In genomic region chr1:114509596-114510234, GRCh38 we compare ENCODE assay signal across 8 cellular contexts. TPM values are rescaled to one million over a fixed set of nuclear protein-coding genes. Genes with fewer than 3 reads are reported as not detected.
DNase-seq lines count a peak whose midpoint lies in the region; ATAC-seq, FAIRE-seq and TF ChIP-seq lines count a peak whose summit lies in the region.

No MANE protein-coding gene starts in this region.

- TF ChIP-seq CTCF in Caco-2 (IDR thresholded peaks at IDR 0.05; ENCODE audit: insufficient read depth in 1 of 2, low read depth in 1 of 2, low read length in 1 of 2, severe bottlenecking in 1 of 2, unreplicated experiment in 1 of 2): no peak
- TF ChIP-seq CTCF in neural progenitor cell (IDR thresholded peaks at IDR 0.05): no peak
- no peak for TF ChIP-seq CTCF in D721Med (IDR thresholded peaks at IDR 0.05; ENCODE audit: insufficient read depth, missing control alignments)

- H3K4me1 ChIP-seq in Caco-2 (peaks cover 11% of the 10 kb centered on the region; the same call in 1 of the 2 replicates), neural progenitor cell (peaks cover 22% of the 10 kb centered on the region)
- peaks cover 8% of the 10 kb centered on the region for H3K4me1 ChIP-seq in effector memory CD4-positive, alpha-beta T cell (ENCODE audit: control insufficient read depth, insufficient read depth, low read length, poor library complexity, severe bottlenecking)

- H3K36me3 ChIP-seq in Caco-2 (ENCODE audit: control insufficient read depth, insufficient read depth, low read length) (no peaks in the 10 kb centered on the region), neural progenitor cell (peaks cover 9% of the 10 kb centered on the region)
- no peaks in the 10 kb centered on the region for H3K36me3 ChIP-seq in effector memory CD4-positive, alpha-beta T cell (ENCODE audit: control insufficient read depth, insufficient read depth, low read length)

- peaks cover 59% of the 10 kb centered on the region for H4K20me1 ChIP-seq in neural progenitor cell (ENCODE audit: low read depth)

- peaks cover 61% of the 10 kb centered on the region for H3K79me2 ChIP-seq in neural progenitor cell (ENCODE audit: low read depth)

- peak overlapping the region; percentile 94 for H3K4me2 ChIP-seq in neural progenitor cell

- TSS peak; percentile 43 for BruUV-seq in Caco-2 (replicated peaks; lab: Mats Ljungman, UMichigan)

- POLR2A ChIA-PET in Caco-2 (lab: Charles Lee): no interaction called here

- H3K4me3 ChIP-seq in Caco-2 (ENCODE audit: low read depth, low read length) (peak overlapping the region; percentile 51), neural progenitor cell (peak overlapping the region; percentile 83)
- peak overlapping the region; percentile 82 for H3K4me3 ChIP-seq in effector memory CD4-positive, alpha-beta T cell (ENCODE audit: insufficient read depth, low read depth, low read length, poor library complexity, severe bottlenecking)

- H3K9me3 ChIP-seq in Caco-2: no peaks in the 10 kb centered on the region
- H3K9me3 ChIP-seq in effector memory CD4-positive, alpha-beta T cell (ENCODE audit: control insufficient read depth, low read length): no peaks in the 10 kb centered on the region
- H3K9me3 ChIP-seq in neural progenitor cell (ENCODE audit: low read depth): no peaks in the 10 kb centered on the region

- H3K27ac Mint-ChIP-seq in Caco-2 (ENCODE audit: unreplicated experiment) (peak overlapping the region; percentile 20), neural progenitor cell (peak overlapping the region; percentile 59)

- CTCF ChIA-PET in Caco-2 (lab: Charles Lee): interaction anchor here (0.6 kb wide), 1 partner anchor 8 kb away, joined by 4 read pairs; no protein-coding TSS in a partner anchor

- no peak overlapping the region for H2AFZ ChIP-seq in neural progenitor cell (replicated peaks)

- ATAC-seq in GM18870 (IDR thresholded peaks at IDR 0.05; ENCODE audit: unreplicated experiment) (no peak), GM21390 (IDR thresholded peaks at IDR 0.05; ENCODE audit: unreplicated experiment) (no peak), HG03108 (IDR thresholded peaks at IDR 0.05; ENCODE audit: unreplicated experiment) (no peak)

- no peaks in the 10 kb centered on the region for H3K27me3 ChIP-seq in Caco-2 (replicated peaks; ENCODE audit: control insufficient read depth, insufficient read depth, low read length)
- H3K27me3 ChIP-seq in effector memory CD4-positive, alpha-beta T cell (replicated peaks; ENCODE audit: control insufficient read depth, insufficient read depth, low read length, poor library complexity, severe bottlenecking): no peaks in the 10 kb centered on the region
- no peaks in the 10 kb centered on the region for H3K27me3 ChIP-seq in neural progenitor cell

- intact Hi-C loops in Caco-2 (cut with micrococcal nuclease; ENCODE audit: unreplicated experiment): loop anchor here (2.0 to 5.0 kb wide), 3 partner anchors 42 to 71 kb away; partner anchors contain the start of gene BCAS2

- H3K36me3 Mint-ChIP-seq in Caco-2 (ENCODE audit: insufficient read depth, unreplicated experiment) (peaks cover 6% of the 10 kb centered on the region), neural progenitor cell (peaks cover 24% of the 10 kb centered on the region)

- H3K4me1 Mint-ChIP-seq in Caco-2 (ENCODE audit: low read depth, unreplicated experiment) (peaks cover 28% of the 10 kb centered on the region), neural progenitor cell (peaks cover 46% of the 10 kb centered on the region)

- peak overlapping the region; percentile 81 for H3K4me3 Mint-ChIP-seq in Caco-2 (ENCODE audit: unreplicated experiment)
- peak overlapping the region; percentile 93 for H3K4me3 Mint-ChIP-seq in neural progenitor cell

- H3K27ac ChIP-seq in effector memory CD4-positive, alpha-beta T cell (ENCODE audit: insufficient read depth, low read length, poor library complexity, severe bottlenecking): peak overlapping the region; percentile 97
- H3K27ac ChIP-seq in neural progenitor cell: no peak overlapping the region

- DNase-seq in Caco-2 (no peak), NCI-H69 (lab: John Stamatoyannopoulos, UW) (peak; percentile 24), neural progenitor cell (ENCODE audit: low spot score) (no peak), D721Med (ENCODE audit: insufficient read length, low spot score) (no peak)
- no peak for DNase-seq in effector memory CD4-positive, alpha-beta T cell

- no peak for FAIRE-seq in D721Med (lab: Jason Lieb, UNC)

- peak overlapping the region; percentile 94 for H3K9ac ChIP-seq in neural progenitor cell

- H3K9me3 Mint-ChIP-seq in Caco-2 (ENCODE audit: unreplicated experiment) (no peaks in the 10 kb centered on the region), neural progenitor cell (no peaks in the 10 kb centered on the region)

- no peaks in the 10 kb centered on the region for H3K27me3 Mint-ChIP-seq in Caco-2 (ENCODE audit: insufficient read depth, unreplicated experiment)
- no peaks in the 10 kb centered on the region for H3K27me3 Mint-ChIP-seq in neural progenitor cell (ENCODE audit: insufficient read depth, low read depth)

- peaks cover 9% of the 10 kb centered on the region for H3F3A ChIP-seq in neural progenitor cell (ENCODE audit: low read depth)

RNA-seq across cellular contexts. Expression of gene TRIM33, which starts 1.3 kb away (rescaled TPM):
- total RNA-seq in Caco-2 (2022) (28.7 and 30.4 TPM in 2 replicates), neural progenitor cell (ENCODE audit: low replicate concordance) (64.8 and 75.4 TPM in 2 replicates)
